In the genomic region with DNA sequence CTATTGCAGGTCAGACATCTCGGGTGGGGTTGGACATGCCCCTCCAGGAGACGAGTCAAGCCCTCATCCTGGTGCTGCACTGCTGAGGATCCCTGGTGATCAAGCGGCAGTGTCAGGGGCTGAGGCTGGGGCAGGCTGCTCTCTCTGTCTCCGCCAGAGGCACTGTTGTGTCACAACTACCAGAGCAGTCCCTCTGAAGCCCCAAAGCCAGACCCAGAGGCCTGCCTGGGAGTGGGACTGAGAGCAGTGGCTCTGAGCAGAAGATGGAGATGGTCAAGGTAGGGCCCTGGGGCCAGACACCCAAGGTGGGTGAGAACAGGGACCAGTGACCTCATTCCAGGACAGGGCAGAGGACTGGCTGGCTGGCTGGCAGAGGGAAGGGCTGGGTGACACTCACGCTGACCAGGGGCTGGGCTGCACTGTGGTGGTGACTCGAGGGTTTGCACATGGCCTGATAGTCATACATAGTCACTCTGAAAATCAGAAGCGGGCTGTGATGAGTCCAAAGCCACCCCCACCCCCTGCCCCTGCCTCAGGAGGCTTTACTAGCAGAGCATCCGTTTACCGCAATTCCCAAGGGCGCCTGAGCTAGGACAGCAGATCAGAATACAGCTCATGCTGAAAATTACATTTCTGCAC, we compare ENCODE assay signal across 7 cellular contexts. TPM values are rescaled to one million over a fixed set of nuclear protein-coding genes. Genes with fewer than 3 reads are reported as not detected.
DNase-seq lines count a peak whose midpoint lies in the region; ATAC-seq and TF ChIP-seq lines count a peak whose summit lies in the region.

No MANE protein-coding gene starts in this region.

- H3K4me1 Mint-ChIP-seq in activated CD8-positive, alpha-beta T cell treated with anti-CD3 and anti-CD28 coated beads for 36 hours (ENCODE audit: low read depth): peaks cover 7% of the 10 kb centered on the region

- H3K4me1 ChIP-seq in testis: peaks cover 1% of the 10 kb centered on the region

- no peaks in the 10 kb centered on the region for H3K9me3 Mint-ChIP-seq in activated CD8-positive, alpha-beta T cell treated with anti-CD3 and anti-CD28 coated beads for 36 hours

- DNase-seq in GM10248 (ENCODE audit: extremely low spot score) (peak; percentile 79), midbrain (lab: John Stamatoyannopoulos, UW) (peak; percentile 53), testis (no peak)
- DNase-seq in activated CD8-positive, alpha-beta T cell treated with anti-CD3 and anti-CD28 coated beads for 36 hours: peak; percentile 40
- no peak for DNase-seq in activated naive CD4-positive, alpha-beta T cell treated with Interleukin-2 at 50 U/mL for 16 hours

- H3K4me3 Mint-ChIP-seq in activated CD8-positive, alpha-beta T cell treated with anti-CD3 and anti-CD28 coated beads for 36 hours: no peak overlapping the region

- H3K4me3 ChIP-seq in testis: no peak overlapping the region

- no peaks in the 10 kb centered on the region for H3K27me3 Mint-ChIP-seq in activated CD8-positive, alpha-beta T cell treated with anti-CD3 and anti-CD28 coated beads for 36 hours

- peak; percentile 30 for ATAC-seq in HG03442 (IDR thresholded peaks at IDR 0.05; ENCODE audit: unreplicated experiment)
- ATAC-seq in activated CD8-positive, alpha-beta T cell treated with anti-CD3 and anti-CD28 coated beads for 36 hours: no peak
- ATAC-seq in HG02798 (IDR thresholded peaks at IDR 0.05; ENCODE audit: poor library complexity, unreplicated experiment): no peak

- no peak overlapping the region for H3K27ac ChIP-seq in testis

- H3K36me3 ChIP-seq in testis (ENCODE audit: low read depth, missing control alignments): no peaks in the 10 kb centered on the region

- CTCF ChIA-PET in GM10248 (lab: Yijun Ruan, JAX): interaction anchor here (1.2 to 4.6 kb wide), 3 partner anchors 9 to 236 kb away, joined by 3 to 45 read pairs (median 12); no protein-coding TSS in a partner anchor
- CTCF ChIA-PET in activated CD8-positive, alpha-beta T cell treated with anti-CD3 and anti-CD28 coated beads for 36 hours (lab: Charles Lee): interaction anchor here (1.6 to 3.9 kb wide), 2 partner anchors 10 to 139 kb away, joined by 6 to 25 read pairs; no protein-coding TSS in a partner anchor

- POLR2A ChIA-PET in GM10248 (lab: Yijun Ruan, JAX): no interaction called here
- POLR2A ChIA-PET in activated CD8-positive, alpha-beta T cell treated with anti-CD3 and anti-CD28 coated beads for 36 hours (lab: Charles Lee): interaction anchor here (0.8 to 0.9 kb wide), 2 partner anchors 66 to 139 kb away, joined by 4 read pairs; no protein-coding TSS in a partner anchor

- no peak overlapping the region for H3K27ac Mint-ChIP-seq in activated CD8-positive, alpha-beta T cell treated with anti-CD3 and anti-CD28 coated beads for 36 hours

- H3K9me3 ChIP-seq in testis: no peaks in the 10 kb centered on the region

- H3K36me3 Mint-ChIP-seq in activated CD8-positive, alpha-beta T cell treated with anti-CD3 and anti-CD28 coated beads for 36 hours (ENCODE audit: low read depth): no peaks in the 10 kb centered on the region

- TF ChIP-seq POLR2A in testis (IDR thresholded peaks at IDR 0.05): no peak

- H3K27me3 ChIP-seq in testis: no peaks in the 10 kb centered on the region

- TF ChIP-seq CTCF in GM10248 (IDR thresholded peaks at IDR 0.05; ENCODE audit: control extremely low read depth, extremely low read depth, low read depth, missing control alignments) (peak; percentile 38), testis (IDR thresholded peaks at IDR 0.05) (peak in 1 of 3 experiments; percentile 36)
- TF ChIP-seq CTCF in activated CD8-positive, alpha-beta T cell treated with anti-CD3 and anti-CD28 coated beads for 36 hours (IDR thresholded peaks at IDR 0.05): no peak

- WGBS in testis, 2 donors: 67% methylated on average over 6 to 10 of the region's 10 CpGs

- intact Hi-C loops in activated CD8-positive, alpha-beta T cell treated with anti-CD3 and anti-CD28 coated beads for 36 hours (cut with micrococcal nuclease): no loop called here
- intact Hi-C loops in testis (cut with DNase I; ENCODE audit: low total_unique reads): loop anchor here (10.0 kb wide), 1 partner anchor 234 kb away; no protein-coding TSS in a partner anchor

RNA-seq across cellular contexts. Expression of a gene that starts 19.6 kb away (rescaled TPM):
- total RNA-seq in activated CD8-positive, alpha-beta T cell treated with anti-CD3 and anti-CD28 coated beads for 36 hours: not detected
- total RNA-seq in testis: under 1 TPM; 0.39 to 0.43 TPM
- 0.96 TPM for polyA plus RNA-seq in testis (ENCODE audit: insufficient read depth, low read depth, low replicate concordance)

Comparison
In these comparisons a context has a peak if more than half of its experiments do, and no peak if none do; other contexts are left out.
1. DNase-seq: peak in GM10248 (single experiment), activated CD8-positive, alpha-beta T cell treated with anti-CD3 and anti-CD28 coated beads for 36 hours (single experiment) and midbrain (single experiment); none in testis (single experiment) and activated naive CD4-positive, alpha-beta T cell treated with Interleukin-2 at 50 U/mL for 16 hours (single experiment).